ENCODE assay signal across 11 cellular contexts in the genomic region with DNA sequence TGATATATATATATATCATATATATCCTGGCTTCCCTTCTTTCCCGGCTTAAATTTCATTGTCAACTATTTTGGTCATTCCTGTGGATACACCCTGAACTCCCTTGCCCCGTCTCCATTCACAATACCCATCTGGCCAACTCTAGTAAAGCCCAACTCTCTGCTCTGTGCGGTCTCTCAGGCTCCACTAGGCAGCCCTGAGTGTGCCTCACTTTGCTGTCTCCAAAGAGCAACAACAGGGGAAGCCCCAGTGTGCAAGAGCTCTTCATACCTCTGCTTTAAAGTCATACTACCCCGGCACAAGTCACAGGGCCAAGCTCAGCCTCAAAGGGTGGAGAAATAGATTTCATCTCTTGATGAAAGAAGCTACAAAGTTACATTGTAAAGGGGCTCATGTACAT. TPM values are rescaled to one million over a fixed set of nuclear protein-coding genes. Genes with fewer than 3 reads are reported as not detected.
DNase-seq lines count a peak whose midpoint lies in the region; TF ChIP-seq lines count a peak whose summit lies in the region.
"Had no signal": no experiment of that assay in that cellular context is flagged by ENCODE, and none has a peak within 500 bp of the region (broad histone marks: within the 10 kb centered on the region; RNA-seq: fewer than 3 reads in every experiment).

No MANE protein-coding gene starts in this region.

- H2BK120ac ChIP-seq in neuronal stem cell (ENCODE audit: low read depth, low read length): no peak overlapping the region

- peaks cover 23% of the 10 kb centered on the region for H3K4me1 ChIP-seq in ACC112 (ENCODE audit: control insufficient read depth, insufficient read depth, low read length, unreplicated experiment)
- H3K4me1 ChIP-seq in HEK293 (ENCODE audit: control insufficient read depth, insufficient read depth, low read length): no peaks in the 10 kb centered on the region
- peaks cover 0 to 2% of the 10 kb centered on the region in 2 donors for H3K4me1 ChIP-seq in neuronal stem cell (ENCODE audit: control insufficient read depth in 2 of 2, insufficient read depth in 1 of 2, low read depth in 1 of 2, low read length in 2 of 2)
- H3K4me1 ChIP-seq in HAP-1: peaks cover 14% of the 10 kb centered on the region

- H2BK12ac ChIP-seq in neuronal stem cell (ENCODE audit: low read length): peak overlapping the region; percentile 84

- no peak overlapping the region for H2AK5ac ChIP-seq in neuronal stem cell (ENCODE audit: low read depth, low read length)

- H3K79me2 ChIP-seq in ACC112 (ENCODE audit: control insufficient read depth, insufficient read depth, low read length, unreplicated experiment): no peaks in the 10 kb centered on the region
- H3K79me2 ChIP-seq: hepatocyte had no signal

- DNase-seq in amniotic epithelial cell (ENCODE audit: low read depth) (peak; percentile 43), neuronal stem cell (ENCODE audit: low spot score) (no peak), RKO (ENCODE audit: low spot score) (no peak), HAP-1 (ENCODE audit: low spot score in 2 of 2) (no peak), nucleus accumbens (lab: John Stamatoyannopoulos, UW) (no peak), NCI-H524 (lab: John Stamatoyannopoulos, UW) (no peak)
- DNase-seq: NCI-H146, retina had no signal

- H2BK5ac ChIP-seq in neuronal stem cell (ENCODE audit: low read length): no peak overlapping the region

- H3K18ac ChIP-seq in neuronal stem cell (ENCODE audit: low read length): no peak overlapping the region

- H3K36me3 ChIP-seq in ACC112 (ENCODE audit: insufficient read depth, low read length) (no peaks in the 10 kb centered on the region), HEK293 (ENCODE audit: control insufficient read depth in 2 of 2, insufficient read depth in 1 of 2, low read length in 2 of 2) (no peaks in the 10 kb centered on the region), neuronal stem cell (replicated peaks in 1 of 2; ENCODE audit: control insufficient read depth in 2 of 2, insufficient read depth in 2 of 2, low read length in 2 of 2) (no peaks in the 10 kb centered on the region), HAP-1 (replicated peaks) (no peaks in the 10 kb centered on the region)

- in situ Hi-C loops in HAP-1 (cut with MboI; ENCODE audit: low sequenced_read_pairs): no loop called here

- no CpG with 5 or more reads among the region's 4 CpGs for WGBS in neuronal stem cell (ENCODE audit: extremely low coverage in 2 of 2, insufficient read length in 2 of 2, insufficient replicate concordance in 1 of 2), 2 donors

- no peaks in the 10 kb centered on the region for H3K79me1 ChIP-seq in neuronal stem cell (ENCODE audit: low read depth, low read length)

- no peak overlapping the region for H2BK15ac ChIP-seq in neuronal stem cell (ENCODE audit: low read length)

- no peak overlapping the region for H3K4me2 ChIP-seq in neuronal stem cell (ENCODE audit: insufficient read depth, low read length, poor library complexity, severe bottlenecking)
- H3K4me2 ChIP-seq: hepatocyte had no signal

- no peaks in the 10 kb centered on the region for H3K9me3 ChIP-seq in HEK293 (ENCODE audit: control insufficient read depth, insufficient read depth, low read depth, low read length)
- no peaks in the 10 kb centered on the region for H3K9me3 ChIP-seq in neuronal stem cell (replicated peaks in 1 of 2; ENCODE audit: control insufficient read depth in 2 of 2, insufficient read depth in 1 of 2, low read depth in 1 of 2, low read length in 2 of 2)
- H3K9me3 ChIP-seq in HAP-1: no peaks in the 10 kb centered on the region

- no peak overlapping the region for H3K27ac ChIP-seq in ACC112 (ENCODE audit: low read depth, low read length)
- no peak overlapping the region for H3K27ac ChIP-seq in HEK293 (ENCODE audit: extremely low read depth, low read depth, low read length)
- H3K27ac ChIP-seq in neuronal stem cell (replicated peaks; ENCODE audit: low read length): no peak overlapping the region
- H3K27ac ChIP-seq: hepatocyte had no signal

- H2AFZ ChIP-seq in ACC112 (ENCODE audit: low read length, unreplicated experiment) (peak overlapping the region; percentile 43), neuronal stem cell (ENCODE audit: low read length) (no peak overlapping the region)
- H2AFZ ChIP-seq: hepatocyte had no signal

- H4K8ac ChIP-seq in neuronal stem cell (ENCODE audit: low read depth, low read length): no peak overlapping the region

- no peak overlapping the region for H3K9ac ChIP-seq in neuronal stem cell (ENCODE audit: low read depth, low read length, poor library complexity)

- no peak for TF ChIP-seq CTCF in HEK293 (tag by site-specific recombination; IDR thresholded peaks at IDR 0.05)

- CTCF ChIA-PET in HEK293 (lab: Yijun Ruan, JAX): interaction anchor here (0.7 to 2.2 kb wide), 3 partner anchors 48 to 247 kb away, joined by 3 to 11 read pairs (median 4); no protein-coding TSS in a partner anchor

- H4K91ac ChIP-seq in neuronal stem cell (ENCODE audit: low read depth, low read length, poor library complexity): no peak overlapping the region

- POLR2A ChIA-PET in HEK293 (lab: Yijun Ruan, JAX): interaction anchor here (1.0 kb wide), 1 partner anchor 19 kb away, joined by 3 read pairs; a partner anchor contains a TSS

- H3K4me3 ChIP-seq in ACC112 (ENCODE audit: low read depth, low read length): no peak overlapping the region
- no peak overlapping the region for H3K4me3 ChIP-seq in HEK293 (ENCODE audit: low read depth, low read length)
- no peak overlapping the region for H3K4me3 ChIP-seq in neuronal stem cell (ENCODE audit: low read length in 2 of 2)
- H3K4me3 ChIP-seq in HAP-1: no peak overlapping the region
- H3K4me3 ChIP-seq: hepatocyte had no signal

- H3K27me3 ChIP-seq in ACC112 (ENCODE audit: insufficient read depth, low read length): no peaks in the 10 kb centered on the region
- H3K27me3 ChIP-seq in neuronal stem cell (ENCODE audit: control insufficient read depth in 3 of 3, insufficient read depth in 3 of 3, low read depth in 1 of 3, low read length in 3 of 3): peaks cover 0 to 10% (median 0%) of the 10 kb centered on the region in 3 experiments
- H3K27me3 ChIP-seq in HAP-1 (ENCODE audit: low read depth): peaks cover 45% of the 10 kb centered on the region
- H3K27me3 ChIP-seq: hepatocyte had no signal

- no peak overlapping the region for H3K23ac ChIP-seq in neuronal stem cell (ENCODE audit: low read depth, low read length, poor library complexity)

- H3K14ac ChIP-seq in neuronal stem cell (ENCODE audit: low read length): no peak overlapping the region

- no peak overlapping the region for H3K4ac ChIP-seq in neuronal stem cell (ENCODE audit: low read length)

TF ChIP-seq in HEK293, 187 proteins besides CTCF, POLR2A, EP300 and RAD21 (continues in another document):
- TF ChIP-seq, protein P1, sequence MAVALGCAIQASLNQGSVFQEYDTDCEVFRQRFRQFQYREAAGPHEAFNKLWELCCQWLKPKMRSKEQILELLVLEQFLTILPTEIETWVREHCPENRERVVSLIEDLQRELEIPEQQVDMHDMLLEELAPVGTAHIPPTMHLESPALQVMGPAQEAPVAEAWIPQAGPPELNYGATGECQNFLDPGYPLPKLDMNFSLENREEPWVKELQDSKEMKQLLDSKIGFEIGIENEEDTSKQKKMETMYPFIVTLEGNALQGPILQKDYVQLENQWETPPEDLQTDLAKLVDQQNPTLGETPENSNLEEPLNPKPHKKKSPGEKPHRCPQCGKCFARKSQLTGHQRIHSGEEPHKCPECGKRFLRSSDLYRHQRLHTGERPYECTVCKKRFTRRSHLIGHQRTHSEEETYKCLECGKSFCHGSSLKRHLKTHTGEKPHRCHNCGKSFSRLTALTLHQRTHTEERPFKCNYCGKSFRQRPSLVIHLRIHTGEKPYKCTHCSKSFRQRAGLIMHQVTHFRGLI (tag by site-specific recombination; IDR thresholded peaks at IDR 0.05): peak; percentile 71
- TF ChIP-seq IKZF3 (tag by site-specific recombination; IDR thresholded peaks at IDR 0.05) (no peak), ZNF426 (tag by site-specific recombination; IDR thresholded peaks at IDR 0.05) (no peak), ZNF629 (tag by site-specific recombination; IDR thresholded peaks at IDR 0.05) (no peak), ZNF239 (tag by site-specific recombination; IDR thresholded peaks at IDR 0.05) (no peak)
- TF ChIP-seq, protein P2, sequence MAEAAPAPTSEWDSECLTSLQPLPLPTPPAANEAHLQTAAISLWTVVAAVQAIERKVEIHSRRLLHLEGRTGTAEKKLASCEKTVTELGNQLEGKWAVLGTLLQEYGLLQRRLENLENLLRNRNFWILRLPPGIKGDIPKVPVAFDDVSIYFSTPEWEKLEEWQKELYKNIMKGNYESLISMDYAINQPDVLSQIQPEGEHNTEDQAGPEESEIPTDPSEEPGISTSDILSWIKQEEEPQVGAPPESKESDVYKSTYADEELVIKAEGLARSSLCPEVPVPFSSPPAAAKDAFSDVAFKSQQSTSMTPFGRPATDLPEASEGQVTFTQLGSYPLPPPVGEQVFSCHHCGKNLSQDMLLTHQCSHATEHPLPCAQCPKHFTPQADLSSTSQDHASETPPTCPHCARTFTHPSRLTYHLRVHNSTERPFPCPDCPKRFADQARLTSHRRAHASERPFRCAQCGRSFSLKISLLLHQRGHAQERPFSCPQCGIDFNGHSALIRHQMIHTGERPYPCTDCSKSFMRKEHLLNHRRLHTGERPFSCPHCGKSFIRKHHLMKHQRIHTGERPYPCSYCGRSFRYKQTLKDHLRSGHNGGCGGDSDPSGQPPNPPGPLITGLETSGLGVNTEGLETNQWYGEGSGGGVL (tag by site-specific recombination; IDR thresholded peaks at IDR 0.05): no peak

RNA-seq across cellular contexts. Expression of a gene that starts 18.9 kb away (rescaled TPM):
- polyA plus RNA-seq in neuronal stem cell (2013, experiment 1 of 2): 27.6 TPM
- polyA plus RNA-seq in neuronal stem cell (2013, experiment 2 of 2): 28.3 TPM

RNA-seq across cellular contexts. Expression of a gene that starts 29.2 kb away (rescaled TPM):
- polyA plus RNA-seq in neuronal stem cell (2013, experiment 1 of 2): 19.2 TPM
- 19.5 TPM for polyA plus RNA-seq in neuronal stem cell (2013, experiment 2 of 2)

RNA-seq across cellular contexts. Expression of a gene that starts 53.6 kb away (rescaled TPM):
- polyA plus RNA-seq in neuronal stem cell (2013, experiment 1 of 2): 26.8 TPM
- 28.4 TPM for polyA plus RNA-seq in neuronal stem cell (2013, experiment 2 of 2)
